Comparison of ENCODE assay signal across 29 cellular contexts in genomic region chr4:55278316-55278715, GRCh38.
"Had no signal": no experiment of that assay in that cellular context is flagged by ENCODE, and none has a peak within 500 bp of the region (broad histone marks: within the 10 kb centered on the region; RNA-seq: fewer than 3 reads in every experiment).

No MANE protein-coding gene starts in this region.

- H3K36me3 ChIP-seq: ascending aorta, breast epithelium, cardiac muscle cell, esophagus muscularis mucosa, gastroesophageal sphincter, heart right ventricle had no signal

- H3K27me3 ChIP-seq: ascending aorta, breast epithelium, cardiac muscle cell, esophagus muscularis mucosa, heart right ventricle had no signal

- DNase-seq: activated CD4-positive, alpha-beta memory T cell treated with anti-CD3 and anti-CD28 coated beads for 36 hours; activated CD4-positive, alpha-beta T cell treated with anti-CD3 and anti-CD28 coated beads for 48 hours; activated CD8-positive, alpha-beta memory T cell treated with anti-CD3 and anti-CD28 coated beads, Interleukin-2, amount 10 ng/mL, durations not matched to agents 7 days and 5 days; activated CD8-positive, alpha-beta memory T cell treated with anti-CD3 and anti-CD28 coated beads, Interleukin-2, amount 50 U/mL, for 4 hours; activated CD8-positive, alpha-beta T cell treated with anti-CD3 and anti-CD28 coated beads, Interleukin-2, amount 10 ng/mL, durations not matched to agents 7 days and 5 days; activated gamma-delta T cell; activated naive CD4-positive, alpha-beta T cell; activated naive CD4-positive, alpha-beta T cell treated with anti-CD3 and anti-CD28 coated beads, Interleukin-2, amount 10 ng/mL, durations not matched to agents 7 days and 5 days; activated naive CD8-positive, alpha-beta T cell treated with anti-CD3 and anti-CD28 coated beads, Interleukin-2, amount 10 ng/mL, durations not matched to agents 7 days and 5 days; activated T-cell treated with anti-CD3 and anti-CD28 coated beads, Interleukin-2, amount 50 U/mL, for 1 hour; activated T-cell treated with anti-CD3 and anti-CD28 coated beads, Interleukin-2, amount 50 U/mL, for 48 hours; central memory CD4-positive, alpha-beta T cell; cerebellar nuclear complex; effector CD4-positive, alpha-beta T cell; effector memory CD8-positive, alpha-beta T cell; erythroblast; foreskin keratinocyte; heart right ventricle; hippocampal formation; T-helper 1 cell; T-helper 17 cell; T1000 had no signal

- H3K4me3 ChIP-seq: ascending aorta, breast epithelium, cardiac muscle cell, coronary artery, esophagus muscularis mucosa, gastroesophageal sphincter, heart right ventricle had no signal

- ATAC-seq: activated CD8-positive, alpha-beta memory T cell treated with anti-CD3 and anti-CD28 coated beads, Interleukin-2, amount 10 ng/mL, durations not matched to agents 7 days and 5 days; activated CD8-positive, alpha-beta T cell treated with anti-CD3 and anti-CD28 coated beads, Interleukin-2, amount 10 ng/mL, durations not matched to agents 7 days and 5 days; activated naive CD4-positive, alpha-beta T cell treated with anti-CD3 and anti-CD28 coated beads, Interleukin-2, amount 50 U/mL, for 72 hours; effector memory CD8-positive, alpha-beta T cell; foreskin keratinocyte; gastroesophageal sphincter; heart right ventricle; T-helper 17 cell had no signal

- H3K4me1 ChIP-seq: ascending aorta, breast epithelium, esophagus muscularis mucosa, foreskin keratinocyte, gastroesophageal sphincter, heart right ventricle had no signal

- H3K27ac ChIP-seq: ascending aorta, breast epithelium, cardiac muscle cell, coronary artery, esophagus muscularis mucosa, foreskin keratinocyte, gastroesophageal sphincter, heart right ventricle had no signal

- H3K9me3 ChIP-seq: ascending aorta had no signal
